18 cellular contexts compared by ENCODE assay signal in genomic region chr2:241511091-241511741, GRCh38.
"Had no signal": no experiment of that assay in that cellular context is flagged by ENCODE, and none has a peak within 500 bp of the region (broad histone marks: within the 10 kb centered on the region; RNA-seq: fewer than 3 reads in every experiment).

No MANE protein-coding gene starts in this region.

- H3K27me3 Mint-ChIP-seq: central memory CD8-positive, alpha-beta T cell had no signal

- H3K4me3 ChIP-seq: adrenal gland, lower lobe of right lung, psoas muscle, suprapubic skin, upper lobe of right lung had no signal

- H3K27me3 ChIP-seq: adrenal gland, suprapubic skin, upper lobe of right lung had no signal

- DNase-seq: activated CD4-positive, alpha-beta T cell treated with anti-CD3 and anti-CD28 coated beads, Interleukin-2, amount 50 U/mL, for 4 hours; activated naive CD4-positive, alpha-beta T cell; activated T-cell treated with anti-CD3 and anti-CD28 coated beads, Interleukin-2, amount 50 U/mL, for 48 hours; adrenal gland; endodermal cell; hypothalamus; lower lobe of right lung; midbrain; nucleus accumbens; psoas muscle; stimulated activated CD4-positive, alpha-beta T cell treated with anti-CD3 and anti-CD28 coated beads, Interleukin-12 subunit alpha, Interleukin-12 subunit beta, amount 100 ng/mL, for 4 hours; stimulated activated naive CD8-positive, alpha-beta T cell treated with anti-CD3 and anti-CD28 coated beads, Interleukin-15, Interleukin-2, amounts not matched to agents 100 U/mL and 50 U/mL, for 24 hours; upper lobe of right lung had no signal

- H3K36me3 ChIP-seq: adrenal gland, lower lobe of right lung, suprapubic skin, upper lobe of right lung had no signal

- H3K27ac ChIP-seq: adrenal gland, lower lobe of right lung, psoas muscle, suprapubic skin, upper lobe of right lung had no signal

- ATAC-seq: activated CD4-positive, CD25-positive, alpha-beta regulatory T cell treated with anti-CD3 and anti-CD28 coated beads, Interleukin-2, amount 50 U/mL, for 24 hours; lower lobe of right lung; psoas muscle; sciatic nerve; SK-N-SH treated with all-trans-retinoic acid at 6 μM for 48 hours; stimulated activated naive CD8-positive, alpha-beta T cell treated with anti-CD3 and anti-CD28 coated beads, Interleukin-15, Interleukin-2, amounts not matched to agents 100 U/mL and 50 U/mL, for 24 hours; upper lobe of right lung had no signal

- H3K9me3 ChIP-seq: adrenal gland, lower lobe of right lung, psoas muscle, suprapubic skin, upper lobe of right lung had no signal

- H3K9me3 Mint-ChIP-seq: central memory CD8-positive, alpha-beta T cell; endodermal cell had no signal

- H3K27ac Mint-ChIP-seq: endodermal cell had no signal

- H3K4me3 Mint-ChIP-seq: endodermal cell had no signal
